25 cellular contexts compared by ENCODE assay signal in the genomic region with DNA sequence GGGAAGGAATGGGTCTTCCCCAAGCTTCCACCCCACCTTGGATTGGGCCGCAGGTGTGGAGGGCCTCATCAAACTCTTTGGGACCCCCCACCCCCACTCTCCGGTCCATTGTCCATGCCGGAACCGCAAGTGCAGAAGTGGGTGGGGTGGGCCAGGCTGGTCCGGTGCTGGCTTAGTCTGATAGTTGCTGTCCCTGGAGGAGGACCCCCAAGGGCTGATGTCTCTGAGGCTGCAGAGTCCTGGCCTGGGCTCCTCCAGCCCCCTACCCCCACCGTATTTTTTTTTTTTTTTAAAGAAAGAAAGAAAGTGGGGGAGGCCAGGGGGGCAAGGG. TPM values are rescaled to one million over a fixed set of nuclear protein-coding genes. Genes with fewer than 3 reads are reported as not detected.
"Had no signal": no experiment of that assay in that cellular context is flagged by ENCODE, and none has a peak within 500 bp of the region (broad histone marks: within the 10 kb centered on the region; RNA-seq: fewer than 3 reads in every experiment).

No MANE protein-coding gene starts in this region.

- H3K27ac ChIP-seq: coronary artery, lower lobe of right lung, neutrophil, pancreas, suprapubic skin, vagina had no signal

- H3K4me3 Mint-ChIP-seq: activated CD4-positive, alpha-beta memory T cell treated with anti-CD3 and anti-CD28 coated beads for 36 hours; activated CD4-positive, alpha-beta T cell treated with anti-CD3 and anti-CD28 coated beads for 36 hours; activated CD8-positive, alpha-beta memory T cell treated with anti-CD3 and anti-CD28 coated beads, Interleukin-2, amount 10 ng/mL, durations not matched to agents 7 days and 5 days; activated naive CD4-positive, alpha-beta T cell treated with anti-CD3 and anti-CD28 coated beads for 36 hours; activated naive CD8-positive, alpha-beta T cell treated with anti-CD3 and anti-CD28 coated beads, Interleukin-2, amount 50 U/mL, for 24 hours; central memory CD8-positive, alpha-beta T cell; natural killer cell treated with Interleukin-12 subunit alpha and Interleukin-12 subunit beta and Interleukin-15 and Interleukin-18, amount 100 ng/mL, for 72 hours; stimulated activated naive CD8-positive, alpha-beta T cell treated with anti-CD3 and anti-CD28 coated beads, Interleukin-15, amount 100 ng/mL, for 72 hours; T-helper 2 cell treated with Interferon-gamma antibody and Interleukin-4, amounts not matched to agents 5 μg/mL and 100 μg/mL, for 36 hours; WTC11 had no signal

- DNase-seq: activated CD4-positive, alpha-beta memory T cell treated with anti-CD3 and anti-CD28 coated beads for 36 hours; activated CD8-positive, alpha-beta memory T cell treated with anti-CD3 and anti-CD28 coated beads, Interleukin-2, amount 10 ng/mL, durations not matched to agents 7 days and 5 days; activated naive CD4-positive, alpha-beta T cell treated with anti-CD3 and anti-CD28 coated beads for 36 hours; activated naive CD8-positive, alpha-beta T cell treated with anti-CD3 and anti-CD28 coated beads, Interleukin-2, amount 50 U/mL, for 24 hours; anterior cingulate cortex; hypothalamus; islet precursor cell; lower lobe of right lung; stimulated activated CD4-positive, alpha-beta T cell treated with anti-CD3 and anti-CD28 coated beads, Interleukin-4, amount 100 ng/mL, for 1 hour; stimulated activated naive CD8-positive, alpha-beta T cell treated with anti-CD3 and anti-CD28 coated beads, Interleukin-15, amount 100 ng/mL, for 72 hours; trophoblast cell had no signal

- H3K27me3 ChIP-seq: neutrophil, pancreas, suprapubic skin, vagina had no signal

- H3K27ac Mint-ChIP-seq: natural killer cell treated with Interleukin-12 subunit alpha and Interleukin-12 subunit beta and Interleukin-15 and Interleukin-18, amount 100 ng/mL, for 72 hours; stimulated activated naive CD8-positive, alpha-beta T cell treated with anti-CD3 and anti-CD28 coated beads, Interleukin-15, amount 100 ng/mL, for 72 hours had no signal

- H3K9me3 Mint-ChIP-seq: activated CD4-positive, alpha-beta memory T cell treated with anti-CD3 and anti-CD28 coated beads for 36 hours; activated naive CD4-positive, alpha-beta T cell treated with anti-CD3 and anti-CD28 coated beads for 36 hours; activated naive CD8-positive, alpha-beta T cell treated with anti-CD3 and anti-CD28 coated beads, Interleukin-2, amount 50 U/mL, for 24 hours; brain; central memory CD8-positive, alpha-beta T cell; natural killer cell treated with Interleukin-12 subunit alpha and Interleukin-12 subunit beta and Interleukin-15 and Interleukin-18, amount 100 ng/mL, for 72 hours; stimulated activated naive CD8-positive, alpha-beta T cell treated with anti-CD3 and anti-CD28 coated beads, Interleukin-15, amount 100 ng/mL, for 72 hours; T-helper 2 cell treated with Interferon-gamma antibody and Interleukin-4, amounts not matched to agents 5 μg/mL and 100 μg/mL, for 36 hours; WTC11 had no signal

- ATAC-seq: activated CD4-positive, alpha-beta T cell treated with anti-CD3 and anti-CD28 coated beads for 36 hours; activated CD8-positive, alpha-beta memory T cell treated with anti-CD3 and anti-CD28 coated beads, Interleukin-2, amount 10 ng/mL, durations not matched to agents 7 days and 5 days; activated naive CD8-positive, alpha-beta T cell treated with anti-CD3 and anti-CD28 coated beads, Interleukin-2, amount 50 U/mL, for 24 hours; lower lobe of right lung; natural killer cell treated with Interleukin-12 subunit alpha and Interleukin-12 subunit beta and Interleukin-15 and Interleukin-18, amount 100 ng/mL, for 72 hours; pancreas; sciatic nerve; stimulated activated naive CD8-positive, alpha-beta T cell treated with anti-CD3 and anti-CD28 coated beads, Interleukin-15, amount 100 ng/mL, for 72 hours; WTC11 had no signal

- H3K27me3 Mint-ChIP-seq: activated CD4-positive, alpha-beta memory T cell treated with anti-CD3 and anti-CD28 coated beads for 36 hours; activated CD4-positive, alpha-beta T cell treated with anti-CD3 and anti-CD28 coated beads for 36 hours; activated CD8-positive, alpha-beta memory T cell treated with anti-CD3 and anti-CD28 coated beads, Interleukin-2, amount 10 ng/mL, durations not matched to agents 7 days and 5 days; activated naive CD8-positive, alpha-beta T cell treated with anti-CD3 and anti-CD28 coated beads, Interleukin-2, amount 50 U/mL, for 24 hours; brain; central memory CD8-positive, alpha-beta T cell; natural killer cell treated with Interleukin-12 subunit alpha and Interleukin-12 subunit beta and Interleukin-15 and Interleukin-18, amount 100 ng/mL, for 72 hours; stimulated activated naive CD8-positive, alpha-beta T cell treated with anti-CD3 and anti-CD28 coated beads, Interleukin-15, amount 100 ng/mL, for 72 hours had no signal

- H3K9me3 ChIP-seq: lower lobe of right lung, neutrophil, pancreas, suprapubic skin, vagina had no signal

RNA-seq across cellular contexts. Expression of a gene that starts 36.3 kb away (rescaled TPM):
- total RNA-seq: frontal cortex, lower lobe of right lung, smooth muscle cell, suprapubic skin, vagina had no signal
